Comparison of ENCODE assay signal across 8 cellular contexts in the genomic region with DNA sequence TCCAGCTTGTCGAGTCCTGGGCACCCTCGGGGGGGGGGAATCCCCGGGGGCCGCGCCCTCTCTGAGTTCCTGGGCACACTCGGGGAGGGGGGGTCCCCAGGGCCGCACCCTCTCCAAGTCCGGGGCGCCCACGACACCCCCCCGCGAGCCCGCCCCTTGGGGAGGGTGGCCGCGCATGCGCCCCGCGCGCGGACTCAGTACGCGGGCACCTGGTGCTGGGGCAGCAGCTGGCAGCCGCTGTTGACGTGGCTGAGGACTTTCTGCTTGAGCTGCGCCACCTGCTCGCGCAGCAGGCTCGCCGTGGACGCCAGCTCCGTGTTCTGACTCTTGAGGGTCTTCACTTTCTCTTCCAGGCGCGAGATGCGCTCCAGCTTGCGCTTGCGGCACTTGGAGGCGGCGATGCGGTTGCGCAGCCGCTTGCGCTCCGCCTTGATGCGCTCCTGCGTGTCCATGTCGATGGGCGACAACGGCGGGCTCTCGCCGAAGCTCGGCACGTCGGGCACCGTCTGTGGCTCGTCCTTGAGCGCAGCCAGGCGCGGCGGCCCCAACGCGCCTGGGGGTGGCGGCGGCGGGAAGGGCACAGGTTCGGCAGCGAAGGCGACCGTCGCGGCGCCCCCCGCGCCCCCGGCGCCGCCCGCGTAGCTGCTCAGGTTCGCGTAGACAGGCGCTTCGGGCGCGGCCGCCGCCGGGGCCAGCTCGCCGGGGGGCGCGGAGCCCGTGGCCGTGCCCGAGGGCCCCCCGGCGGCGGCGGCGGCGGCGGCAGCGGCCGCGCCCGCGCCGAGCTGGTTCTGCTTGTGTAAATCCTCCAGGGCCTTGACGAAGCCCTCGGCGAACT. TPM values are rescaled to one million over a fixed set of nuclear protein-coding genes. Genes with fewer than 3 reads are reported as not detected.
DNase-seq lines count a peak whose midpoint lies in the region; ATAC-seq and TF ChIP-seq lines count a peak whose summit lies in the region.

No MANE protein-coding gene starts in this region.

- peaks cover 24% of the 10 kb centered on the region for H3K79me2 ChIP-seq in ACC112 (ENCODE audit: control insufficient read depth, insufficient read depth, low read length, unreplicated experiment)

- H2AFZ ChIP-seq in ACC112 (ENCODE audit: low read length, unreplicated experiment) = no peak overlapping the region

- no peak for DNase-seq in Panc1 (ENCODE audit: low read depth, low spot score)
- peak; percentile 73 for DNase-seq in activated T-helper 9 cell treated with anti-CD3 and anti-CD28 coated beads, Interleukin-2, amount 50 U/mL, for 16 hours (ENCODE audit: low read depth)
- DNase-seq in fibroblast of peridontal ligament (ENCODE audit: extremely low read depth) = peak; percentile 64
- peak; percentile 77 for DNase-seq in natural killer cell
- DNase-seq in stromal cell of bone marrow (ENCODE audit: low read depth) = peak; percentile 36

- in situ Hi-C loops in Panc1 (cut with HindIII; ENCODE audit: low pct_unique_long_range_greater_than_20kb, low sequenced_read_pairs) = no loop called here

- peak overlapping the region; percentile 99 for H3K4me3 Mint-ChIP-seq in natural killer cell

- peaks cover 0 to 6% of the 10 kb centered on the region in 2 donors for H3K27me3 Mint-ChIP-seq in natural killer cell (ENCODE audit: low read depth in 2 of 2)

- peak overlapping the region; percentile 92 for H3K9ac ChIP-seq in HUES6 (ENCODE audit: low read length)

- H3K4me1 ChIP-seq in ACC112 (ENCODE audit: control insufficient read depth, insufficient read depth, low read length, unreplicated experiment) = peaks cover 21% of the 10 kb centered on the region
- H3K4me1 ChIP-seq in HUES6 (ENCODE audit: control insufficient read depth, insufficient read depth, low read length) = peaks cover 20% of the 10 kb centered on the region; the same call in 1 of the 2 replicates
- peaks cover 28% of the 10 kb centered on the region for H3K4me1 ChIP-seq in Panc1 (ENCODE audit: control insufficient read depth, insufficient read depth, low read length)

- no TSS peak for BruUV-seq in Panc1 (replicated peaks; lab: Mats Ljungman, UMichigan)

- H3K36me3 Mint-ChIP-seq in natural killer cell = peaks cover 12% of the 10 kb centered on the region

- peak overlapping the region; percentile 96 for H3K27ac ChIP-seq in ACC112 (ENCODE audit: low read depth, low read length)
- H3K27ac ChIP-seq in HUES6 (ENCODE audit: low read depth, low read length) = peak overlapping the region; percentile 90
- H3K27ac ChIP-seq in Panc1 (ENCODE audit: low read length) = peak overlapping the region; percentile 88

- ATAC-seq in GM18520 (IDR thresholded peaks at IDR 0.05; ENCODE audit: unreplicated experiment) = peak; percentile 10
- ATAC-seq in Panc1 = peak; percentile 27
- peak; percentile 5 to 22 (median 6) for ATAC-seq in natural killer cell

- intact Hi-C loops in Panc1 (cut with micrococcal nuclease; ENCODE audit: unreplicated experiment) (no loop called here), natural killer cell (cut with micrococcal nuclease) (loop anchor here (1.0 kb wide), 1 partner anchor 10 kb away; no protein-coding TSS in a partner anchor)

- TF ChIP-seq CTCF in Panc1 (IDR thresholded peaks at IDR 0.05) (no peak), natural killer cell (IDR thresholded peaks at IDR 0.05) (no peak)

- H3K27ac Mint-ChIP-seq in natural killer cell = peak overlapping the region; percentile 97 to 99

- peak overlapping the region; percentile 99 for H3K4me3 ChIP-seq in ACC112 (ENCODE audit: low read depth, low read length)
- H3K4me3 ChIP-seq in HUES6 (ENCODE audit: low read depth, low read length) = peak overlapping the region; percentile 96
- H3K4me3 ChIP-seq in Panc1 (ENCODE audit: low read depth in 2 of 2, low read length in 2 of 2) = peak overlapping the region; percentile 74 to 91

- no peaks in the 10 kb centered on the region for H3K9me3 ChIP-seq in HUES6 (ENCODE audit: control insufficient read depth, insufficient read depth, low read depth, low read length)
- no peaks in the 10 kb centered on the region for H3K9me3 ChIP-seq in Panc1 (ENCODE audit: control insufficient read depth, insufficient read depth, low read depth, low read length)

- CTCF ChIA-PET in Panc1 (lab: Charles Lee) = interaction anchor here (0.6 to 1.6 kb wide), 6 partner anchors 24 to 107 kb away, joined by 3 to 9 read pairs (median 5); a partner anchor contains a TSS

- POLR2A ChIA-PET in Panc1 (lab: Charles Lee) = interaction anchor here (0.6 to 3.5 kb wide), 8 partner anchors 12 to 564 kb away, joined by 3 to 22 read pairs (median 3); a partner anchor contains a TSS

- H3K9me3 Mint-ChIP-seq in natural killer cell = no peaks in the 10 kb centered on the region

- H3K4me1 Mint-ChIP-seq in natural killer cell = peaks cover 31 to 50% of the 10 kb centered on the region in 2 donors

- no peaks in the 10 kb centered on the region for H3K27me3 ChIP-seq in ACC112 (ENCODE audit: insufficient read depth, low read length)
- H3K27me3 ChIP-seq in HUES6 (ENCODE audit: control insufficient read depth, insufficient read depth, low read length) = no peaks in the 10 kb centered on the region
- H3K27me3 ChIP-seq in Panc1 (ENCODE audit: control insufficient read depth, insufficient read depth, low read length) = no peaks in the 10 kb centered on the region

- H3K36me3 ChIP-seq in ACC112 (ENCODE audit: insufficient read depth, low read length) = peaks cover 5% of the 10 kb centered on the region; the same call in 1 of the 2 replicates
- peaks cover 13% of the 10 kb centered on the region for H3K36me3 ChIP-seq in HUES6 (ENCODE audit: control insufficient read depth, insufficient read depth, low read length)
- no peaks in the 10 kb centered on the region; the same call in 1 of the 2 replicates for H3K36me3 ChIP-seq in Panc1 (ENCODE audit: control insufficient read depth, insufficient read depth, low read length)

RNA-seq across cellular contexts. Expression of a gene that starts 1.0 kb away (rescaled TPM):
- total RNA-seq in Panc1 (2021; ENCODE audit: unreplicated experiment) = 130 TPM
- polyA plus RNA-seq in Panc1 (2012; ENCODE audit: insufficient read length) = 179 TPM
- total RNA-seq in natural killer cell = 1,000 to 10,000 TPM; 1,182 to 2,122 (median 1,520) TPM

RNA-seq across cellular contexts. Expression of a gene that starts 6.2 kb away (rescaled TPM):
- total RNA-seq in Panc1 (2021; ENCODE audit: unreplicated experiment) = 2.5 TPM
- polyA plus RNA-seq in Panc1 (2012; ENCODE audit: insufficient read length) = 2.2 TPM
- 10 to 100 TPM; 13.7 to 19.4 (median 15.6) TPM for total RNA-seq in natural killer cell

RNA-seq across cellular contexts. Expression of a gene that starts 42.4 kb away (rescaled TPM):
- total RNA-seq in Panc1 (2021; ENCODE audit: unreplicated experiment) (209 TPM), natural killer cell (10 to 100 TPM; 42.4 to 60.8 (median 44.8) TPM)
- polyA plus RNA-seq in Panc1 (2012; ENCODE audit: insufficient read length) = 226 TPM

RNA-seq across cellular contexts. Expression of a gene that starts 54.2 kb away (rescaled TPM):
- 0.98 TPM for total RNA-seq in Panc1 (2021; ENCODE audit: unreplicated experiment)
- polyA plus RNA-seq in Panc1 (2012; ENCODE audit: insufficient read length) = 1.6 TPM
- not detected for total RNA-seq in natural killer cell

RNA-seq across cellular contexts. Expression of a gene that starts 59.9 kb away (rescaled TPM):
- 36.3 TPM for total RNA-seq in Panc1 (2021; ENCODE audit: unreplicated experiment)
- 24.0 TPM for polyA plus RNA-seq in Panc1 (2012; ENCODE audit: insufficient read length)
- total RNA-seq in natural killer cell = 10 to 100 TPM; 69.1 to 73.3 (median 71.0) TPM
